11 cellular contexts compared by ENCODE assay signal in the genomic region with DNA sequence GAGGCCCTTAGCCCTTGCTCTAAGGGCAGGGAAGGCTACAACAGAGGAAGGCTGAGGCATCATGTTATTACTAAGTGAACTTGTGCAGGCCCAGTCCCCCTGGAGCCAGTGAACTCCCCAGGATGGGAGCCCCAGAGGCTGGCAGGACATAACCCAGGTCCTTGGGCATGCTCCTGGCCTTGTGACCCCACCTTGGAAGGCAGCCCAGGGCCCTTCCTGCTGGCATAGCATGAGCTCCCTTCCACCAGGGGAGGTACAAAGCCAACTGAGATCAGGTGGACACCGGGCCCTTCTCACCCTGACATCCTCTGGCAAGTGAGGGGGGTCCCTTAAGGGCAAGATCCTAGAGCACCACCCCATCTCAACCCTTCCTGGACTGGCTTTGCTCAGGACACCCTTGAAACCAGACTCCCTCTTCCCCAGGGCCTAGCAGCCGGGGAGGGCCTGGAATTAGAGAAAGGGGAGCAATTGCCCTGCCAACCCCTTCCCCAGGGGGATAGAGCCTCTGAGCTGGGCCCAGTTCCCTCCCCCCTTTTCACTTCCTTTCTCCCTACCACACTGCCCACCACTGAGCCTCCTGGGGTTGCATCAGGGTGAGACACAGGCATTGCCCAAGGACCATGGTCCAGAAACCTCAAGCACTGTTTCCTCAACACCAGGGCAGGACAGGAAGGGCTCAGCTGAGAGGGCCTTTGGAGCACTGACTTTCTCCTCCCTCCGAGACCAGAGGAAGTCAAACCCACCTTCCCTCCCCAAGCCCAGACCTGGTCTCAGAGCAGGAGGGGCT. TPM values are rescaled to one million over a fixed set of nuclear protein-coding genes. Genes with fewer than 3 reads are reported as not detected.
DNase-seq lines count a peak whose midpoint lies in the region; ATAC-seq, FAIRE-seq and TF ChIP-seq lines count a peak whose summit lies in the region.
"Had no signal": no experiment of that assay in that cellular context is flagged by ENCODE, and none has a peak within 500 bp of the region (broad histone marks: within the 10 kb centered on the region; RNA-seq: fewer than 3 reads in every experiment).

No MANE protein-coding gene starts in this region.

- H3K4me2 ChIP-seq in BLaER1: peak overlapping the region; percentile 96

- TF ChIP-seq CTCF in GM10266 (IDR thresholded peaks at IDR 0.05; ENCODE audit: control insufficient read depth, insufficient read depth, low read depth, missing control alignments): no peak

- WGBS in small intestine, 3 donors: 60 to 83% (median 76%) methylated on average over 3 of the region's 3 CpGs

- ATAC-seq in GM18873 (IDR thresholded peaks at IDR 0.05; ENCODE audit: low FRiP score, unreplicated experiment): no peak

- H3K4me3 Mint-ChIP-seq in activated naive CD8-positive, alpha-beta T cell treated with anti-CD3 and anti-CD28 coated beads for 36 hours: peak overlapping the region; percentile 81

- H3K9me3 ChIP-seq in BLaER1 (peaks cover 8% of the 10 kb centered on the region; the same call in 1 of the 2 replicates), mononuclear cell (ENCODE audit: low read depth, low read length) (no peaks in the 10 kb centered on the region), small intestine (ENCODE audit: control insufficient read depth, low read depth) (no peaks in the 10 kb centered on the region)
- H3K9me3 ChIP-seq: testis had no signal

- H3K27ac ChIP-seq in BLaER1: peak overlapping the region; percentile 58
- H3K27ac ChIP-seq in small intestine (ENCODE audit: low read depth in 1 of 2, low read length in 1 of 2): peak overlapping the region in 1 of 2 donors; percentile 12
- H3K27ac ChIP-seq: testis had no signal

- H3K4me3 ChIP-seq in BLaER1 (peak overlapping the region; percentile 39), mononuclear cell (ENCODE audit: low read length) (peak overlapping the region; percentile 96), small intestine (ENCODE audit: low read depth in 1 of 2, low read length in 2 of 2) (no peak overlapping the region)
- H3K4me3 ChIP-seq: testis had no signal

- H3K27me3 ChIP-seq in BLaER1 (peaks cover 13% of the 10 kb centered on the region), mononuclear cell (ENCODE audit: insufficient read depth, low read length) (no peaks in the 10 kb centered on the region), small intestine (ENCODE audit: control insufficient read depth in 2 of 2, insufficient read depth in 2 of 2, low read length in 2 of 2) (no peaks in the 10 kb centered on the region)
- H3K27me3 ChIP-seq: testis had no signal

- H3K4me1 ChIP-seq in BLaER1 (peaks cover 65% of the 10 kb centered on the region), mononuclear cell (ENCODE audit: insufficient read depth, low read length) (peaks cover 84% of the 10 kb centered on the region), small intestine (ENCODE audit: control insufficient read depth in 2 of 2, insufficient read depth in 1 of 2, low read depth in 1 of 2, low read length in 1 of 2) (peaks cover 11 to 12% of the 10 kb centered on the region in 2 donors)

- H3K4me1 Mint-ChIP-seq in activated naive CD8-positive, alpha-beta T cell treated with anti-CD3 and anti-CD28 coated beads for 36 hours: peaks cover 54% of the 10 kb centered on the region

- H3K36me3 ChIP-seq in BLaER1 (no peaks in the 10 kb centered on the region), small intestine (ENCODE audit: control insufficient read depth in 2 of 2, insufficient read depth in 2 of 2, low read length in 2 of 2) (no peaks in the 10 kb centered on the region)

- no peaks in the 10 kb centered on the region for H3K27me3 Mint-ChIP-seq in activated naive CD8-positive, alpha-beta T cell treated with anti-CD3 and anti-CD28 coated beads for 36 hours

- H3K9ac ChIP-seq in BLaER1: peak overlapping the region; percentile 56; the same call in 1 of the 2 replicates

- peak overlapping the region; percentile 82 for H3K27ac Mint-ChIP-seq in activated naive CD8-positive, alpha-beta T cell treated with anti-CD3 and anti-CD28 coated beads for 36 hours

- no peak for FAIRE-seq in small intestine (lab: Jason Lieb, UNC)
- FAIRE-seq: frontal cortex had no signal

- H4K20me1 ChIP-seq in BLaER1: 0 out of 2 replicates have a peak, but pooled peaks cover 7% of the 10 kb centered on the region

- DNase-seq in Kasumi-1 (lab: John Stamatoyannopoulos, UW): peak; percentile 54 to 82
- no peak for DNase-seq in activated naive CD8-positive, alpha-beta T cell treated with anti-CD3 and anti-CD28 coated beads for 36 hours
- no peak for DNase-seq in small intestine
- no peak for DNase-seq in GM10266 (ENCODE audit: extremely low spot score)
- no peak for DNase-seq in HuH-7 (ENCODE audit: low spot score)
- DNase-seq: NCI-H146, testis had no signal

- peaks cover 10% of the 10 kb centered on the region for H3K36me3 Mint-ChIP-seq in activated naive CD8-positive, alpha-beta T cell treated with anti-CD3 and anti-CD28 coated beads for 36 hours

- H3K9me3 Mint-ChIP-seq in activated naive CD8-positive, alpha-beta T cell treated with anti-CD3 and anti-CD28 coated beads for 36 hours: peaks cover 3% of the 10 kb centered on the region

RNA-seq across cellular contexts. Expression of a gene that starts 1.8 kb away (rescaled TPM):
- total RNA-seq in activated naive CD8-positive, alpha-beta T cell treated with anti-CD3 and anti-CD28 coated beads for 36 hours: 10 to 100 TPM; 41.4 to 47.3 TPM
- total RNA-seq in mononuclear cell: 240 TPM
- 10 to 100 TPM; 26.6 to 58.9 (median 49.6) TPM for polyA plus RNA-seq in small intestine

RNA-seq across cellular contexts. Expression of a gene that starts 55.5 kb away (rescaled TPM):
- total RNA-seq in activated naive CD8-positive, alpha-beta T cell treated with anti-CD3 and anti-CD28 coated beads for 36 hours: under 1 TPM; 0.24 to 0.41 TPM
- total RNA-seq in mononuclear cell: 0.31 TPM
- under 1 TPM in 1 of 3 donors, not detected in 2; 0.06 TPM for polyA plus RNA-seq in small intestine
- total RNA-seq: frontal cortex had no signal

Comparison
In these comparisons a context has a peak if more than half of its experiments do, and no peak if none do; other contexts are left out.
1. H3K4me3 ChIP-seq: peak in BLaER1 (single experiment) and mononuclear cell (single experiment); none in small intestine (0 of 2).
2. DNase-seq: peak in Kasumi-1 (2 of 2); none in activated naive CD8-positive, alpha-beta T cell treated with anti-CD3 and anti-CD28 coated beads for 36 hours (single experiment), small intestine (single experiment), GM10266 (single experiment) and HuH-7 (single experiment).